8 cellular contexts compared by ENCODE assay signal in genomic region chr17:42798383-42799380, GRCh38. TPM values are rescaled to one million over a fixed set of nuclear protein-coding genes. Genes with fewer than 3 reads are reported as not detected.
DNase-seq lines count a peak whose midpoint lies in the region; ATAC-seq, FAIRE-seq and TF ChIP-seq lines count a peak whose summit lies in the region.

A gene with protein sequence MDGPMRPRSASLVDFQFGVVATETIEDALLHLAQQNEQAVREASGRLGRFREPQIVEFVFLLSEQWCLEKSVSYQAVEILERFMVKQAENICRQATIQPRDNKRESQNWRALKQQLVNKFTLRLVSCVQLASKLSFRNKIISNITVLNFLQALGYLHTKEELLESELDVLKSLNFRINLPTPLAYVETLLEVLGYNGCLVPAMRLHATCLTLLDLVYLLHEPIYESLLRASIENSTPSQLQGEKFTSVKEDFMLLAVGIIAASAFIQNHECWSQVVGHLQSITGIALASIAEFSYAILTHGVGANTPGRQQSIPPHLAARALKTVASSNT (plus strand): TSS chr17:42798861. CDS start chr17:42799068, 207 bp downstream.
TSS of gene COA3 (minus strand) at chr17:42798704. CDS start at chr17:42798681, 23 bp downstream.

- peak within 1 kb of the TSS; percentile 88 to 97 (median 94) for H3K4me3 Mint-ChIP-seq in naive thymus-derived CD4-positive, alpha-beta T cell
- peak within 1 kb of the TSS; percentile 96 for H3K4me3 Mint-ChIP-seq in stimulated activated effector memory CD8-positive, alpha-beta T cell treated with anti-CD3 and anti-CD28 coated beads, Interleukin-12 subunit alpha, Interleukin-12 subunit beta, amount 100 ng/mL, for 72 hours

- H3K9me3 Mint-ChIP-seq in naive thymus-derived CD4-positive, alpha-beta T cell, result peaks cover 0 to 2% (median 0%) of the 10 kb centered on the region in 11 donors
- no peaks in the 10 kb centered on the region for H3K9me3 Mint-ChIP-seq in stimulated activated effector memory CD8-positive, alpha-beta T cell treated with anti-CD3 and anti-CD28 coated beads, Interleukin-12 subunit alpha, Interleukin-12 subunit beta, amount 100 ng/mL, for 72 hours

- POLR2A ChIA-PET in naive thymus-derived CD4-positive, alpha-beta T cell (lab: Charles Lee), result interaction anchor here (0.5 to 4.2 kb wide), 7 partner anchors 25 to 683 kb away, joined by 3 to 19 read pairs (median 3); partner anchors contain the start of genes BECN1, PSME3 and VPS25

- CTCF ChIA-PET in naive thymus-derived CD4-positive, alpha-beta T cell (lab: Charles Lee), result interaction anchor here (0.7 to 1.0 kb wide), 2 partner anchors 25 to 39 kb away, joined by 3 to 6 read pairs; partner anchors contain the start of gene BECN1

- TF ChIP-seq CTCF in fibroblast of mammary gland (conservative IDR thresholded peaks at IDR 0.05; ENCODE audit: control insufficient read depth, insufficient read depth, low read depth, low read length), result no peak

- H3K9me3 ChIP-seq in BLaER1 treated with 17β-estradiol and CSF1 and Interleukin-3, amounts not matched to agents 10 nM and 100 nM (replicated peaks in 1 of 11), result no peaks in the 10 kb centered on the region
- no peaks in the 10 kb centered on the region for H3K9me3 ChIP-seq in naive thymus-derived CD4-positive, alpha-beta T cell (ENCODE audit: control insufficient read depth in 2 of 3, low read length in 3 of 3)

- no peaks in the 10 kb centered on the region for H4K20me1 ChIP-seq in BLaER1 treated with 17β-estradiol and CSF1 and Interleukin-3, amounts not matched to agents 10 nM and 100 nM

- DNase-seq in Jurkat, Clone E6-1 (ENCODE audit: low read depth, low spot score), result peak; percentile 49
- DNase-seq in RCC 7860 (ENCODE audit: low spot score) (peak; percentile 72), fibroblast of mammary gland (ENCODE audit: low read depth) (peak; percentile 82)
- peak; percentile 45 to 54 for DNase-seq in activated T-helper 1 cell treated with anti-CD3 and anti-CD28 coated beads, Interleukin-2, amount 50 U/mL, for 16 hours (ENCODE audit: low read depth in 1 of 2, low spot score in 1 of 2)
- DNase-seq in naive thymus-derived CD4-positive, alpha-beta T cell, result peak; percentile 50 to 84 (median 58)
- DNase-seq in stimulated activated effector memory CD8-positive, alpha-beta T cell treated with anti-CD3 and anti-CD28 coated beads, Interleukin-12 subunit alpha, Interleukin-12 subunit beta, amount 100 ng/mL, for 72 hours (ENCODE audit: low spot score in 2 of 2), result peak; percentile 70 to 87

- H3K4me1 ChIP-seq in BLaER1 treated with 17β-estradiol and CSF1 and Interleukin-3, amounts not matched to agents 10 nM and 100 nM, result peaks cover 15 to 37% (median 27%) of the 10 kb centered on the region in 10 experiments
- peaks cover 8 to 10% of the 10 kb centered on the region in 2 donors for H3K4me1 ChIP-seq in naive thymus-derived CD4-positive, alpha-beta T cell (ENCODE audit: control insufficient read depth in 2 of 2, insufficient read depth in 2 of 2, low read length in 2 of 2)

- H3K36me3 Mint-ChIP-seq in naive thymus-derived CD4-positive, alpha-beta T cell, result peaks cover 0 to 13% (median 5%) of the 10 kb centered on the region in 5 donors
- no peaks in the 10 kb centered on the region for H3K36me3 Mint-ChIP-seq in stimulated activated effector memory CD8-positive, alpha-beta T cell treated with anti-CD3 and anti-CD28 coated beads, Interleukin-12 subunit alpha, Interleukin-12 subunit beta, amount 100 ng/mL, for 72 hours

- H3K9ac ChIP-seq in BLaER1 treated with 17β-estradiol and CSF1 and Interleukin-3, amounts not matched to agents 10 nM and 100 nM, result peak within 1 kb of the TSS; percentile 79 to 90 (median 88)

- ATAC-seq in GM19328 (IDR thresholded peaks at IDR 0.05; ENCODE audit: unreplicated experiment), result peak; percentile 53
- peak; percentile 99 for ATAC-seq in naive thymus-derived CD4-positive, alpha-beta T cell
- peak; percentile 99 for ATAC-seq in stimulated activated effector memory CD8-positive, alpha-beta T cell treated with anti-CD3 and anti-CD28 coated beads, Interleukin-12 subunit alpha, Interleukin-12 subunit beta, amount 100 ng/mL, for 72 hours

- peak within 1 kb of the TSS; percentile 55 to 84 (median 76); a peak in 21 of 22 replicates for H3K27ac ChIP-seq in BLaER1 treated with 17β-estradiol and CSF1 and Interleukin-3, amounts not matched to agents 10 nM and 100 nM
- peak within 1 kb of the TSS; percentile 76 for H3K27ac ChIP-seq in naive thymus-derived CD4-positive, alpha-beta T cell (ENCODE audit: low read depth, low read length)

- peaks cover 0 to 19% (median 0%) of the 10 kb centered on the region in 5 donors for H3K27me3 Mint-ChIP-seq in naive thymus-derived CD4-positive, alpha-beta T cell

- H3K4me3 ChIP-seq in BLaER1 treated with 17β-estradiol and CSF1 and Interleukin-3, amounts not matched to agents 10 nM and 100 nM, result peak within 1 kb of the TSS; percentile 75 to 94 (median 86)
- peak within 1 kb of the TSS; percentile 67 for H3K4me3 ChIP-seq in Jurkat, Clone E6-1 (ENCODE audit: low read length)
- peak within 1 kb of the TSS; percentile 94 for H3K4me3 ChIP-seq in fibroblast of mammary gland (ENCODE audit: control insufficient read depth, low read depth, low read length)
- H3K4me3 ChIP-seq in naive thymus-derived CD4-positive, alpha-beta T cell (ENCODE audit: low read length), result peak within 1 kb of the TSS; percentile 98

- peak within 1 kb of the TSS; percentile 87 to 99 (median 94) for H3K4me2 ChIP-seq in BLaER1 treated with 17β-estradiol and CSF1 and Interleukin-3, amounts not matched to agents 10 nM and 100 nM

- intact Hi-C loops in naive thymus-derived CD4-positive, alpha-beta T cell (cut with micrococcal nuclease), result loop anchor here (1.0 kb wide), 1 partner anchor 26 kb away; the partner anchor contains the start of gene BECN1 (in 2 of the 2)

- H3K27ac Mint-ChIP-seq in naive thymus-derived CD4-positive, alpha-beta T cell, result peak within 1 kb of the TSS; percentile 68 to 93 (median 82)
- H3K27ac Mint-ChIP-seq in stimulated activated effector memory CD8-positive, alpha-beta T cell treated with anti-CD3 and anti-CD28 coated beads, Interleukin-12 subunit alpha, Interleukin-12 subunit beta, amount 100 ng/mL, for 72 hours, result peak within 1 kb of the TSS; percentile 95

- H3K27me3 ChIP-seq in BLaER1 treated with 17β-estradiol and CSF1 and Interleukin-3, amounts not matched to agents 10 nM and 100 nM, result no peaks in the 10 kb centered on the region
- no peaks in the 10 kb centered on the region for H3K27me3 ChIP-seq in naive thymus-derived CD4-positive, alpha-beta T cell (ENCODE audit: control insufficient read depth in 2 of 2, insufficient read depth in 2 of 2, low read length in 2 of 2)

- H3K4me1 Mint-ChIP-seq in naive thymus-derived CD4-positive, alpha-beta T cell, result peaks cover 22 to 34% (median 31%) of the 10 kb centered on the region in 7 donors
- H3K4me1 Mint-ChIP-seq in stimulated activated effector memory CD8-positive, alpha-beta T cell treated with anti-CD3 and anti-CD28 coated beads, Interleukin-12 subunit alpha, Interleukin-12 subunit beta, amount 100 ng/mL, for 72 hours, result peaks cover 42% of the 10 kb centered on the region

- FAIRE-seq in RCC 7860 (lab: Jason Lieb, UNC), result no peak

- H3K36me3 ChIP-seq in BLaER1 treated with 17β-estradiol and CSF1 and Interleukin-3, amounts not matched to agents 10 nM and 100 nM, result peaks cover 0 to 20% (median 4%) of the 10 kb centered on the region in 11 experiments; a peak in 6 of 22 replicates
- peaks cover 0 to 4% (median 0%) of the 10 kb centered on the region in 3 experiments for H3K36me3 ChIP-seq in naive thymus-derived CD4-positive, alpha-beta T cell (ENCODE audit: control insufficient read depth in 2 of 3, insufficient read depth in 3 of 3, low read length in 3 of 3)

RNA-seq across cellular contexts. Expression of the first gene that starts in this region (rescaled TPM):
- 0.90 TPM for polyA plus RNA-seq in Jurkat, Clone E6-1 (2012; ENCODE audit: insufficient read depth, insufficient read length)
- total RNA-seq in naive thymus-derived CD4-positive, alpha-beta T cell, result not detected
- under 1 TPM; 0.24 to 0.32 TPM for polyA plus RNA-seq in naive thymus-derived CD4-positive, alpha-beta T cell

RNA-seq across cellular contexts. Expression of gene COA3, which starts in this region (rescaled TPM):
- 45.3 TPM for polyA plus RNA-seq in Jurkat, Clone E6-1 (2012; ENCODE audit: insufficient read depth, insufficient read length)
- total RNA-seq in naive thymus-derived CD4-positive, alpha-beta T cell, result 10 to 100 TPM in 4 of 5 experiments, 1 to 10 TPM in 1; 7.6 to 48.1 (median 27.6) TPM
- polyA plus RNA-seq in naive thymus-derived CD4-positive, alpha-beta T cell, result 100 to 1,000 TPM; 108 to 118 TPM

Comparison
In these comparisons a context has a peak if more than half of its experiments do, and no peak if none do; other contexts are left out.
1. Peak in every context shown above with its lines: DNase-seq, ATAC-seq, H3K4me3 ChIP-seq and H3K27ac ChIP-seq.